ENCODE assay signal across 1 cellular context in the genomic region with DNA sequence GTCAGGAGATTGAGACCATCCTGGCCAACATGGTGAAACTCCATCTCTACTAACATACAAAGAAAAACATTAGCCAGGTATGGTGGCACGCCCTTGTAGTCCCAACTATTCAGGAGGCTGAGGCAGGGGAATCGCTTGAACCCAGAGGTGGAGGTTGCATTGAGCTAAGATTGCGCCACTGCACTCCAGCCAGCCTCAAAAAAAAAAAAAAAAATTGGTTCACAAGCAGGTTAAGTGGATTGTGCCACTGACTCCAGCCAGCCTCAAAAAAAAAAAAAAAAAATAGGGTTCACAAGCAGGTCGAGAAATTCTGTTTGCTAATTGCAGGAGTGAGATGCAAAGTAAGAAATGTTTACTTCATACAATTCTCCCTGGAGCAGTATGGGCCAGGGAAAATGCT.
TF ChIP-seq lines count a peak whose summit lies in the region.

No MANE protein-coding gene starts in this region.

TF ChIP-seq in WTC11, 78 proteins besides CTCF, POLR2A, EP300 and RAD21 (continued from another document):
- TF ChIP-seq, protein P1, sequence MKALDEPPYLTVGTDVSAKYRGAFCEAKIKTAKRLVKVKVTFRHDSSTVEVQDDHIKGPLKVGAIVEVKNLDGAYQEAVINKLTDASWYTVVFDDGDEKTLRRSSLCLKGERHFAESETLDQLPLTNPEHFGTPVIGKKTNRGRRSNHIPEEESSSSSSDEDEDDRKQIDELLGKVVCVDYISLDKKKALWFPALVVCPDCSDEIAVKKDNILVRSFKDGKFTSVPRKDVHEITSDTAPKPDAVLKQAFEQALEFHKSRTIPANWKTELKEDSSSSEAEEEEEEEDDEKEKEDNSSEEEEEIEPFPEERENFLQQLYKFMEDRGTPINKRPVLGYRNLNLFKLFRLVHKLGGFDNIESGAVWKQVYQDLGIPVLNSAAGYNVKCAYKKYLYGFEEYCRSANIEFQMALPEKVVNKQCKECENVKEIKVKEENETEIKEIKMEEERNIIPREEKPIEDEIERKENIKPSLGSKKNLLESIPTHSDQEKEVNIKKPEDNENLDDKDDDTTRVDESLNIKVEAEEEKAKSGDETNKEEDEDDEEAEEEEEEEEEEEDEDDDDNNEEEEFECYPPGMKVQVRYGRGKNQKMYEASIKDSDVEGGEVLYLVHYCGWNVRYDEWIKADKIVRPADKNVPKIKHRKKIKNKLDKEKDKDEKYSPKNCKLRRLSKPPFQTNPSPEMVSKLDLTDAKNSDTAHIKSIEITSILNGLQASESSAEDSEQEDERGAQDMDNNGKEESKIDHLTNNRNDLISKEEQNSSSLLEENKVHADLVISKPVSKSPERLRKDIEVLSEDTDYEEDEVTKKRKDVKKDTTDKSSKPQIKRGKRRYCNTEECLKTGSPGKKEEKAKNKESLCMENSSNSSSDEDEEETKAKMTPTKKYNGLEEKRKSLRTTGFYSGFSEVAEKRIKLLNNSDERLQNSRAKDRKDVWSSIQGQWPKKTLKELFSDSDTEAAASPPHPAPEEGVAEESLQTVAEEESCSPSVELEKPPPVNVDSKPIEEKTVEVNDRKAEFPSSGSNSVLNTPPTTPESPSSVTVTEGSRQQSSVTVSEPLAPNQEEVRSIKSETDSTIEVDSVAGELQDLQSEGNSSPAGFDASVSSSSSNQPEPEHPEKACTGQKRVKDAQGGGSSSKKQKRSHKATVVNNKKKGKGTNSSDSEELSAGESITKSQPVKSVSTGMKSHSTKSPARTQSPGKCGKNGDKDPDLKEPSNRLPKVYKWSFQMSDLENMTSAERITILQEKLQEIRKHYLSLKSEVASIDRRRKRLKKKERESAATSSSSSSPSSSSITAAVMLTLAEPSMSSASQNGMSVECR (CRISPR knock-in tag; IDR thresholded peaks at IDR 0.05; ENCODE audit: borderline replicate concordance): no peak
- TF ChIP-seq, protein P2, sequence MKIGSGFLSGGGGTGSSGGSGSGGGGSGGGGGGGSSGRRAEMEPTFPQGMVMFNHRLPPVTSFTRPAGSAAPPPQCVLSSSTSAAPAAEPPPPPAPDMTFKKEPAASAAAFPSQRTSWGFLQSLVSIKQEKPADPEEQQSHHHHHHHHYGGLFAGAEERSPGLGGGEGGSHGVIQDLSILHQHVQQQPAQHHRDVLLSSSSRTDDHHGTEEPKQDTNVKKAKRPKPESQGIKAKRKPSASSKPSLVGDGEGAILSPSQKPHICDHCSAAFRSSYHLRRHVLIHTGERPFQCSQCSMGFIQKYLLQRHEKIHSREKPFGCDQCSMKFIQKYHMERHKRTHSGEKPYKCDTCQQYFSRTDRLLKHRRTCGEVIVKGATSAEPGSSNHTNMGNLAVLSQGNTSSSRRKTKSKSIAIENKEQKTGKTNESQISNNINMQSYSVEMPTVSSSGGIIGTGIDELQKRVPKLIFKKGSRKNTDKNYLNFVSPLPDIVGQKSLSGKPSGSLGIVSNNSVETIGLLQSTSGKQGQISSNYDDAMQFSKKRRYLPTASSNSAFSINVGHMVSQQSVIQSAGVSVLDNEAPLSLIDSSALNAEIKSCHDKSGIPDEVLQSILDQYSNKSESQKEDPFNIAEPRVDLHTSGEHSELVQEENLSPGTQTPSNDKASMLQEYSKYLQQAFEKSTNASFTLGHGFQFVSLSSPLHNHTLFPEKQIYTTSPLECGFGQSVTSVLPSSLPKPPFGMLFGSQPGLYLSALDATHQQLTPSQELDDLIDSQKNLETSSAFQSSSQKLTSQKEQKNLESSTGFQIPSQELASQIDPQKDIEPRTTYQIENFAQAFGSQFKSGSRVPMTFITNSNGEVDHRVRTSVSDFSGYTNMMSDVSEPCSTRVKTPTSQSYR (CRISPR knock-in tag; IDR thresholded peaks at IDR 0.05): no peak
- TF ChIP-seq NR3C1 (CRISPR knock-in tag; conservative IDR thresholded peaks at IDR 0.05; ENCODE audit: low read depth): no peak
- TF ChIP-seq, protein P3, sequence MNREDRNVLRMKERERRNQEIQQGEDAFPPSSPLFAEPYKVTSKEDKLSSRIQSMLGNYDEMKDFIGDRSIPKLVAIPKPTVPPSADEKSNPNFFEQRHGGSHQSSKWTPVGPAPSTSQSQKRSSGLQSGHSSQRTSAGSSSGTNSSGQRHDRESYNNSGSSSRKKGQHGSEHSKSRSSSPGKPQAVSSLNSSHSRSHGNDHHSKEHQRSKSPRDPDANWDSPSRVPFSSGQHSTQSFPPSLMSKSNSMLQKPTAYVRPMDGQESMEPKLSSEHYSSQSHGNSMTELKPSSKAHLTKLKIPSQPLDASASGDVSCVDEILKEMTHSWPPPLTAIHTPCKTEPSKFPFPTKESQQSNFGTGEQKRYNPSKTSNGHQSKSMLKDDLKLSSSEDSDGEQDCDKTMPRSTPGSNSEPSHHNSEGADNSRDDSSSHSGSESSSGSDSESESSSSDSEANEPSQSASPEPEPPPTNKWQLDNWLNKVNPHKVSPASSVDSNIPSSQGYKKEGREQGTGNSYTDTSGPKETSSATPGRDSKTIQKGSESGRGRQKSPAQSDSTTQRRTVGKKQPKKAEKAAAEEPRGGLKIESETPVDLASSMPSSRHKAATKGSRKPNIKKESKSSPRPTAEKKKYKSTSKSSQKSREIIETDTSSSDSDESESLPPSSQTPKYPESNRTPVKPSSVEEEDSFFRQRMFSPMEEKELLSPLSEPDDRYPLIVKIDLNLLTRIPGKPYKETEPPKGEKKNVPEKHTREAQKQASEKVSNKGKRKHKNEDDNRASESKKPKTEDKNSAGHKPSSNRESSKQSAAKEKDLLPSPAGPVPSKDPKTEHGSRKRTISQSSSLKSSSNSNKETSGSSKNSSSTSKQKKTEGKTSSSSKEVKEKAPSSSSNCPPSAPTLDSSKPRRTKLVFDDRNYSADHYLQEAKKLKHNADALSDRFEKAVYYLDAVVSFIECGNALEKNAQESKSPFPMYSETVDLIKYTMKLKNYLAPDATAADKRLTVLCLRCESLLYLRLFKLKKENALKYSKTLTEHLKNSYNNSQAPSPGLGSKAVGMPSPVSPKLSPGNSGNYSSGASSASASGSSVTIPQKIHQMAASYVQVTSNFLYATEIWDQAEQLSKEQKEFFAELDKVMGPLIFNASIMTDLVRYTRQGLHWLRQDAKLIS (CRISPR knock-in tag; IDR thresholded peaks at IDR 0.05; ENCODE audit: borderline replicate concordance): no peak
